ENCODE assay signal across 27 cellular contexts in the genomic region with DNA sequence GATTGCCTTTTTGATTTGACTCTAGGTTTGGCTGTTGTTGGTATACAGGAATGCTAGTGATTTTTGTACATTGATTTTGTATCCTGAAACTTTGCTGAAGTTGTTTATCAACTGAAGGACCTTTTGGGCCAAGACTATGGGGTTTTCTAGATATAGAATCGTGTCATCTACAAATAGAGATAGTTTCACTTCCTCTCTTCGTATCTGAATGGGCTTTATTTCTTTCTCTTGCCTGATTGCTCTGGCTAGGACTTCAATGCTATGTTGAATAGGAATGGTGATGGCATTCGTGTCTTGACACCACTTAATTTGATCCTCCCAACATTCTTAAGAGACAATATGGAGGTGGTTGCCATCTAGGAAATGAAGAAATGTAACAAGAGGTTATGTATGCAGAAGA.
"Had no signal": no experiment of that assay in that cellular context is flagged by ENCODE, and none has a peak within 500 bp of the region (broad histone marks: within the 10 kb centered on the region; RNA-seq: fewer than 3 reads in every experiment).

No MANE protein-coding gene starts in this region.

- H3K4me3 ChIP-seq: MG63, PC-9, Peyer's patch, SJCRH30 had no signal

- H2AFZ ChIP-seq: PC-9 had no signal

- ATAC-seq: Right ventricle myocardium inferior, SK-N-SH treated with all-trans-retinoic acid at 6 μM for 48 hours had no signal

- H3K4me1 ChIP-seq: Peyer's patch, SJCRH30 had no signal

- H3K9me3 ChIP-seq: MG63, Peyer's patch, SJCRH30 had no signal

- H3K27me3 ChIP-seq: MG63, Peyer's patch, SJCRH30 had no signal

- H3K27ac ChIP-seq: PC-9, Peyer's patch, SJCRH30 had no signal

- H3K4me2 ChIP-seq: PC-9 had no signal

- DNase-seq: IMR-90; Karpas-422; KG1; MG63; NCI-H1048; NCI-H1105; NCI-H1417; NCI-H1436 treated with DMSO at 0.1 percent for 48 hours; NCI-H1694; NCI-H187 treated with DMSO at 0.1 percent for 48 hours; NCI-H2029 treated with DMSO at 0.1 percent for 48 hours; NCI-H2171 treated with DMSO at 0.1 percent for 48 hours; NCI-H226; NCI-H446; NCI-H510A; NCI-H524 treated with DMSO at 0.1 percent for 48 hours; NCI-H69; NCI-H774; NK-92 treated with Interleukin-12 subunit alpha and Interleukin-12 subunit beta, amount 100 ng/mL, for 24 hours; OCI-M1; PC-9; Peyer's patch; SHP77 treated with DMSO at 0.1 percent for 48 hours; SJCRH30; T-helper 2 cell had no signal

- H3K36me3 ChIP-seq: MG63, Peyer's patch, SJCRH30 had no signal
